13 cellular contexts compared by ENCODE assay signal in the genomic region with DNA sequence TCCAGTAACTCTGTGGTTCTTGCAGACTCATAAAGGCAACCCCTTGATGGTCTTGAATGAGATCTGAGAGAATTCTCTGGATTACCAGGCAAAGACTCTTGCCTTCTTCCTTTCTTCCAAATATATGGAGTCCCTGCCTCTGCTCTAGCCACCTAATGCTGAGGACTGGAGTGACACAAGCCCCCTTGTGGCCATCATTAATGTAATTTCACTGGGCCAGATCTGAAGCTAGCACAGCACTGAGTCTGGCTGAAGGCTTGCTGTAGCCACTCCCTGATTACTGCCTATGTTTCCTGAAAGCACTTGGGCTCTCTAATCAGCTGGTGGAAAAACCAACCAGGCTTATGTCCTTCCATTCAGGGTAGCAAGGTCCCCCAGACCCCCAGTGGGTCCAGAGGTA.
DNase-seq lines count a peak whose midpoint lies in the region; ATAC-seq lines count a peak whose summit lies in the region.
"Had no signal": no experiment of that assay in that cellular context is flagged by ENCODE, and none has a peak within 500 bp of the region (broad histone marks: within the 10 kb centered on the region; RNA-seq: fewer than 3 reads in every experiment).

No MANE protein-coding gene starts in this region.

- no peak overlapping the region for H3K9ac ChIP-seq in neuronal stem cell (ENCODE audit: low read depth, low read length, poor library complexity)
- H3K9ac ChIP-seq: BLaER1 treated with 17β-estradiol and CSF1 and Interleukin-3, amounts not matched to agents 10 nM and 100 nM had no signal

- H3K36me3 ChIP-seq in neuronal stem cell (replicated peaks in 1 of 2; ENCODE audit: control insufficient read depth in 2 of 2, insufficient read depth in 2 of 2, low read length in 2 of 2): no peaks in the 10 kb centered on the region
- H3K36me3 ChIP-seq: BLaER1 treated with 17β-estradiol and CSF1 and Interleukin-3, amounts not matched to agents 10 nM and 100 nM had no signal

- no peak overlapping the region for H3K4me2 ChIP-seq in neuronal stem cell (ENCODE audit: insufficient read depth, low read length, poor library complexity, severe bottlenecking)
- H3K4me2 ChIP-seq: BLaER1 treated with 17β-estradiol and CSF1 and Interleukin-3, amounts not matched to agents 10 nM and 100 nM had no signal

- no peak overlapping the region for H3K4ac ChIP-seq in neuronal stem cell (ENCODE audit: low read length)

- no peaks in the 10 kb centered on the region for H3K4me1 ChIP-seq in neuronal stem cell (ENCODE audit: control insufficient read depth in 2 of 2, insufficient read depth in 1 of 2, low read depth in 1 of 2, low read length in 2 of 2)
- H3K4me1 ChIP-seq: BLaER1 treated with 17β-estradiol and CSF1 and Interleukin-3, amounts not matched to agents 10 nM and 100 nM had no signal

- no peak overlapping the region for H3K27ac ChIP-seq in neuronal stem cell (replicated peaks; ENCODE audit: low read length)
- H3K27ac ChIP-seq: BLaER1 treated with 17β-estradiol and CSF1 and Interleukin-3, amounts not matched to agents 10 nM and 100 nM had no signal

- no peak overlapping the region for H2BK120ac ChIP-seq in neuronal stem cell (ENCODE audit: low read depth, low read length)

- DNase-seq in D341Med (ENCODE audit: low spot score) (peak; percentile 27), RPMI8226 (peak; percentile 2), glomerular visceral epithelial cell (ENCODE audit: extremely low spot score) (peak; percentile 4), retina (no peak), NCI-H187 (lab: John Stamatoyannopoulos, UW) (no peak), neuronal stem cell (ENCODE audit: low spot score) (no peak)
- DNase-seq: cerebellar nuclear complex; GF-D8; naive thymus-derived CD4-positive, alpha-beta T cell had no signal

- no peak overlapping the region for H4K8ac ChIP-seq in neuronal stem cell (ENCODE audit: low read depth, low read length)

- no peak overlapping the region for H2BK15ac ChIP-seq in neuronal stem cell (ENCODE audit: low read length)

- no peaks in the 10 kb centered on the region for H3K9me3 ChIP-seq in neuronal stem cell (replicated peaks in 1 of 2; ENCODE audit: control insufficient read depth in 2 of 2, insufficient read depth in 1 of 2, low read depth in 1 of 2, low read length in 2 of 2)
- H3K9me3 ChIP-seq: BLaER1 treated with 17β-estradiol and CSF1 and Interleukin-3, amounts not matched to agents 10 nM and 100 nM had no signal

- no peak overlapping the region for H3K14ac ChIP-seq in neuronal stem cell (ENCODE audit: low read length)

- H3K23ac ChIP-seq in neuronal stem cell (ENCODE audit: low read depth, low read length, poor library complexity): no peak overlapping the region

- H2AFZ ChIP-seq in neuronal stem cell (ENCODE audit: low read length): no peak overlapping the region

- ATAC-seq in HG03432 (IDR thresholded peaks at IDR 0.05; ENCODE audit: unreplicated experiment) (peak; percentile 71), HG03469 (IDR thresholded peaks at IDR 0.05; ENCODE audit: unreplicated experiment) (no peak)
- ATAC-seq: K562; naive thymus-derived CD4-positive, alpha-beta T cell had no signal

- no peak overlapping the region for H2AK5ac ChIP-seq in neuronal stem cell (ENCODE audit: low read depth, low read length)

- no peak overlapping the region for H2BK5ac ChIP-seq in neuronal stem cell (ENCODE audit: low read length)

- no peak overlapping the region for H2BK12ac ChIP-seq in neuronal stem cell (ENCODE audit: low read length)

- H3K79me1 ChIP-seq in neuronal stem cell (ENCODE audit: low read depth, low read length): no peaks in the 10 kb centered on the region

- H3K4me3 ChIP-seq in neuronal stem cell (ENCODE audit: low read length in 2 of 2): no peak overlapping the region
- H3K4me3 ChIP-seq: BLaER1 treated with 17β-estradiol and CSF1 and Interleukin-3, amounts not matched to agents 10 nM and 100 nM; K562 had no signal

- no peak overlapping the region for H4K91ac ChIP-seq in neuronal stem cell (ENCODE audit: low read depth, low read length, poor library complexity)

- no peak overlapping the region for H3K18ac ChIP-seq in neuronal stem cell (ENCODE audit: low read length)

- H3K27me3 ChIP-seq in neuronal stem cell (ENCODE audit: control insufficient read depth in 3 of 3, insufficient read depth in 3 of 3, low read depth in 1 of 3, low read length in 3 of 3): no peaks in the 10 kb centered on the region
- H3K27me3 ChIP-seq: BLaER1 treated with 17β-estradiol and CSF1 and Interleukin-3, amounts not matched to agents 10 nM and 100 nM had no signal

Comparison
In these comparisons a context has a peak if more than half of its experiments do, and no peak if none do; other contexts are left out.
1. DNase-seq: peak in D341Med (single experiment), RPMI8226 (single experiment) and glomerular visceral epithelial cell (single experiment); none in retina (single experiment), NCI-H187 (0 of 2) and neuronal stem cell (single experiment).